Comparison of ENCODE assay signal across 1 cellular context in genomic region chr9:137295313-137296213, GRCh38.
TF ChIP-seq lines count a peak whose summit lies in the region.

No MANE protein-coding gene starts in this region.

TF ChIP-seq in GM12878, 131 proteins besides CTCF, POLR2A, EP300 and RAD21 (continued from another document):
- TF ChIP-seq RELA (IDR thresholded peaks at IDR 0.05; ENCODE audit: borderline replicate concordance, partially characterized antibody) (no peak), ZNF384 (IDR thresholded peaks at IDR 0.05; ENCODE audit: borderline replicate concordance, low read depth, low read length) (no peak), SRF (IDR thresholded peaks at IDR 0.05; ENCODE audit: low read depth in 2 of 2, low read length in 2 of 2) (0 out of 4 replicates have a peak, but pooled peaks of 1 of the 2 experiments have one; percentile 6), JUNB (IDR thresholded peaks at IDR 0.05) (no peak), IKZF1 (conservative IDR thresholded peaks at IDR 0.05) (peak; percentile 80), ZBTB33 (IDR thresholded peaks at IDR 0.05) (no peak), BHLHE40 (IDR thresholded peaks at IDR 0.05; ENCODE audit: borderline replicate concordance in 1 of 2, low read depth in 2 of 2, low read length in 1 of 2) (peak; percentile 37 to 82; a peak in 2 of 4 replicates), KAT2A (conservative IDR thresholded peaks at IDR 0.05; ENCODE audit: control insufficient read depth, low read depth, low read length) (no peak), SMAD1 (IDR thresholded peaks at IDR 0.05; ENCODE audit: low read depth, partially characterized antibody) (no peak), POU2F2 (IDR thresholded peaks at IDR 0.05; ENCODE audit: borderline replicate concordance, low read depth, low read length) (no peak), FOXM1 (IDR thresholded peaks at IDR 0.05; ENCODE audit: low read depth, low read length) (no peak), CHD2 (IDR thresholded peaks at IDR 0.05; ENCODE audit: borderline replicate concordance, low read depth, low read length) (no peak), CEBPB (IDR thresholded peaks at IDR 0.05; ENCODE audit: borderline replicate concordance in 1 of 2, low read depth in 2 of 2, low read length in 2 of 2) (no peak), SKIL (IDR thresholded peaks at IDR 0.05; ENCODE audit: low read depth, poor library complexity, severe bottlenecking) (no peak), E2F8 (IDR thresholded peaks at IDR 0.05; ENCODE audit: low read depth, partially characterized antibody) (no peak), TCF12 (IDR thresholded peaks at IDR 0.05; ENCODE audit: low read depth, low read length) (no peak), SUPT20H (IDR thresholded peaks at IDR 0.05; ENCODE audit: borderline replicate concordance, control insufficient read depth, low read depth, low read length) (no peak), TAF1 (IDR thresholded peaks at IDR 0.05; ENCODE audit: borderline replicate concordance, low read depth, low read length) (no peak), PRDM15 (CRISPR knock-in tag; IDR thresholded peaks at IDR 0.05) (no peak), RCOR1 (conservative IDR thresholded peaks at IDR 0.05; ENCODE audit: low read depth, low read length) (no peak), MTA3 (IDR thresholded peaks at IDR 0.05; ENCODE audit: borderline replicate concordance, low read length) (no peak), CEBPZ (IDR thresholded peaks at IDR 0.05; ENCODE audit: low read depth, low read length) (no peak), NFYA (IDR thresholded peaks at IDR 0.05; ENCODE audit: borderline replicate concordance, low read depth, low read length) (no peak), EGR1 (IDR thresholded peaks at IDR 0.05; ENCODE audit: borderline replicate concordance in 1 of 2, low read depth in 2 of 2, low read length in 2 of 2) (peak in 1 of 2 experiments; percentile 11; a peak in 1 of 3 replicates), KDM1A (IDR thresholded peaks at IDR 0.05; ENCODE audit: borderline replicate concordance) (no peak), SP1 (IDR thresholded peaks at IDR 0.05; ENCODE audit: low read depth, low read length) (no peak), NR2C1 (IDR thresholded peaks at IDR 0.05) (no peak), FOXK2 (IDR thresholded peaks at IDR 0.05) (no peak), NR2F1 (conservative IDR thresholded peaks at IDR 0.05) (peak; percentile 29), RB1 (IDR thresholded peaks at IDR 0.05; ENCODE audit: borderline replicate concordance) (peak; percentile 57; the same call in 1 of the 2 replicates)
